ENCODE assay signal across 16 cellular contexts in genomic region chr12:116480210-116480818, GRCh38.
A peak's percentile ranks its signal among the peaks of the same experiment; 100 is the strongest.
DNase-seq lines count a peak whose midpoint lies in the region; ATAC-seq, FAIRE-seq and TF ChIP-seq lines count a peak whose summit lies in the region.
"Had no signal": no experiment of that assay in that cellular context is flagged by ENCODE, and none has a peak within 500 bp of the region (broad histone marks: within the 10 kb centered on the region; RNA-seq: fewer than 3 reads in every experiment).

No MANE protein-coding gene starts in this region.

- DNase-seq in A549 (ENCODE audit: low read depth in 1 of 2, low spot score in 1 of 2) (no peak), DND-41 (peak; percentile 51), Panc1 (ENCODE audit: low read depth, low spot score) (no peak), middle frontal gyrus (ENCODE audit: extremely low spot score, low spot score) (no peak)
- peak in 5 of 9 donors; percentile 17 to 47 (median 27) for DNase-seq in naive thymus-derived CD4-positive, alpha-beta T cell
- DNase-seq in activated CD8-positive, alpha-beta memory T cell treated with anti-CD3 and anti-CD28 coated beads, Interleukin-2, amount 50 U/mL, for 48 hours = no peak
- DNase-seq: ACHN; AML-193; NCI-H1105 treated with DMSO at 0.1 percent for 48 hours; NCI-H187; NK-92 treated with Interleukin-12 subunit alpha and Interleukin-12 subunit beta, amount 100 ng/mL, for 24 hours; SHP77 treated with DMSO at 0.1 percent for 48 hours had no signal

- H3K79me2 ChIP-seq in DND-41 (ENCODE audit: insufficient read depth, low read length) = no peaks in the 10 kb centered on the region

- intact Hi-C loops in Panc1 (cut with micrococcal nuclease; ENCODE audit: unreplicated experiment) = no loop called here
- intact Hi-C loops in naive thymus-derived CD4-positive, alpha-beta T cell (cut with micrococcal nuclease) = no loop called here

- H4K20me1 ChIP-seq in DND-41 (ENCODE audit: insufficient read depth, low read length) = no peaks in the 10 kb centered on the region

- H3K4me3 ChIP-seq in A549 = no peak overlapping the region
- no peak overlapping the region for H3K4me3 ChIP-seq in DND-41 (ENCODE audit: low read depth in 1 of 2, low read length in 2 of 2)
- H3K4me3 ChIP-seq in Panc1 (ENCODE audit: low read depth in 2 of 2, low read length in 2 of 2) = no peak overlapping the region
- no peak overlapping the region for H3K4me3 ChIP-seq in naive thymus-derived CD4-positive, alpha-beta T cell (ENCODE audit: low read length)
- H3K4me3 ChIP-seq: HAP-1 had no signal

- no TSS peak for BruUV-seq in Panc1 (replicated peaks; lab: Mats Ljungman, UMichigan)

- POLR2A ChIA-PET in A549 (lab: Yijun Ruan, JAX) = interaction anchor here (1.5 kb wide), 1 partner anchor 45 kb away, joined by 4 read pairs; no protein-coding TSS in a partner anchor
- POLR2A ChIA-PET in Panc1 (lab: Charles Lee) = no interaction called here
- POLR2A ChIA-PET in naive thymus-derived CD4-positive, alpha-beta T cell (lab: Charles Lee) = no interaction called here

- H3K9ac ChIP-seq in DND-41 (ENCODE audit: low read depth, low read length) = no peak overlapping the region

- no peak for TF ChIP-seq POLR2A in A549 (IDR thresholded peaks at IDR 0.05; ENCODE audit: low read length)

- in situ Hi-C loops in Panc1 (cut with HindIII; ENCODE audit: low pct_unique_long_range_greater_than_20kb, low sequenced_read_pairs) = no loop called here

- H3K9me3 ChIP-seq in A549 = peaks cover 24% of the 10 kb centered on the region
- H3K9me3 ChIP-seq in DND-41 (ENCODE audit: insufficient read depth, low read length, severe bottlenecking) = peaks cover 15% of the 10 kb centered on the region
- peaks cover 6% of the 10 kb centered on the region; the same call in 1 of the 2 replicates for H3K9me3 ChIP-seq in Panc1 (ENCODE audit: control insufficient read depth, insufficient read depth, low read depth, low read length)
- H3K9me3 ChIP-seq in naive thymus-derived CD4-positive, alpha-beta T cell (ENCODE audit: control insufficient read depth in 2 of 3, low read length in 3 of 3) = no peaks in the 10 kb centered on the region
- H3K9me3 ChIP-seq: HAP-1 had no signal

- no peak for FAIRE-seq in A549 (lab: Jason Lieb, UNC)
- FAIRE-seq: GM19239 had no signal

- 84% methylated on average over 3 of the region's 3 CpGs for WGBS in A549 (ENCODE audit: missing lambda C conversion rate)

- TF ChIP-seq RAD21 in A549 (conservative IDR thresholded peaks at IDR 0.05 in 1 of 2, IDR thresholded peaks at IDR 0.05 in 1 of 2) = no peak

- H2AFZ ChIP-seq in DND-41 (ENCODE audit: low read depth, low read length) = no peak overlapping the region

- peaks cover 0 to 7% (median 0%) of the 10 kb centered on the region in 5 donors for H3K27me3 Mint-ChIP-seq in naive thymus-derived CD4-positive, alpha-beta T cell

- H3K27ac ChIP-seq in A549 = no peak overlapping the region
- peak overlapping the region; percentile 40; the same call in 1 of the 2 replicates for H3K27ac ChIP-seq in DND-41 (ENCODE audit: low read length)
- H3K27ac ChIP-seq in Panc1 (ENCODE audit: low read length) = peak overlapping the region; percentile 67; the same call in 1 of the 2 replicates
- no peak overlapping the region for H3K27ac ChIP-seq in naive thymus-derived CD4-positive, alpha-beta T cell (ENCODE audit: low read depth, low read length)

- peaks cover 6 to 19% (median 13%) of the 10 kb centered on the region in 7 donors for H3K4me1 Mint-ChIP-seq in naive thymus-derived CD4-positive, alpha-beta T cell

- no peak overlapping the region for H3K4me2 ChIP-seq in A549
- H3K4me2 ChIP-seq in DND-41 (ENCODE audit: insufficient read depth, low read length) = no peak overlapping the region

- H3K27me3 ChIP-seq in DND-41 (ENCODE audit: insufficient read depth, low read length, poor library complexity) (no peaks in the 10 kb centered on the region), Panc1 (ENCODE audit: control insufficient read depth, insufficient read depth, low read length) (no peaks in the 10 kb centered on the region)
- no peaks in the 10 kb centered on the region for H3K27me3 ChIP-seq in naive thymus-derived CD4-positive, alpha-beta T cell (ENCODE audit: control insufficient read depth in 2 of 2, insufficient read depth in 2 of 2, low read length in 2 of 2)

- H3K36me3 ChIP-seq in DND-41 (ENCODE audit: insufficient read depth, low read length) (no peaks in the 10 kb centered on the region), Panc1 (ENCODE audit: control insufficient read depth, insufficient read depth, low read length) (no peaks in the 10 kb centered on the region)
- no peaks in the 10 kb centered on the region for H3K36me3 ChIP-seq in naive thymus-derived CD4-positive, alpha-beta T cell (ENCODE audit: control insufficient read depth in 2 of 3, insufficient read depth in 3 of 3, low read length in 3 of 3)
- H3K36me3 ChIP-seq: HAP-1 had no signal

- peak in 1 of 2 experiments; percentile 24; a peak in 2 of 6 replicates for ATAC-seq in A549
- peak; percentile 93 for ATAC-seq in DND-41 (ENCODE audit: insufficient read depth, low read depth)
- no peak for ATAC-seq in Panc1
- ATAC-seq in naive thymus-derived CD4-positive, alpha-beta T cell = no peak
- ATAC-seq in GM19452 (IDR thresholded peaks at IDR 0.05; ENCODE audit: unreplicated experiment) = no peak
- ATAC-seq: SK-N-SH treated with all-trans-retinoic acid at 6 μM for 48 hours had no signal

- H3K9me3 Mint-ChIP-seq in naive thymus-derived CD4-positive, alpha-beta T cell = peaks cover 2 to 20% (median 8%) of the 10 kb centered on the region in 11 donors

- H3K4me3 Mint-ChIP-seq in naive thymus-derived CD4-positive, alpha-beta T cell = peak overlapping the region in 4 of 10 donors; percentile 24 to 60 (median 44)

- no peak for TF ChIP-seq CTCF in A549 (IDR thresholded peaks at IDR 0.05)
- no peak for TF ChIP-seq CTCF in DND-41 (IDR thresholded peaks at IDR 0.05; ENCODE audit: borderline replicate concordance, extremely low read depth, low read length, poor library complexity, severe bottlenecking)
- no peak for TF ChIP-seq CTCF in Panc1 (IDR thresholded peaks at IDR 0.05)

- H3K36me3 Mint-ChIP-seq in naive thymus-derived CD4-positive, alpha-beta T cell = peaks cover 0 to 12% (median 6%) of the 10 kb centered on the region in 5 donors

- H3K27ac Mint-ChIP-seq in naive thymus-derived CD4-positive, alpha-beta T cell = peak overlapping the region in 4 of 9 donors; percentile 7 to 94 (median 34)

- H3K4me1 ChIP-seq in A549 (no peaks in the 10 kb centered on the region), DND-41 (ENCODE audit: insufficient read depth, low read length) (peaks cover 8% of the 10 kb centered on the region), Panc1 (ENCODE audit: control insufficient read depth, insufficient read depth, low read length) (peaks cover 20% of the 10 kb centered on the region)
- peaks cover 3 to 7% of the 10 kb centered on the region in 2 donors for H3K4me1 ChIP-seq in naive thymus-derived CD4-positive, alpha-beta T cell (ENCODE audit: control insufficient read depth in 2 of 2, insufficient read depth in 2 of 2, low read length in 2 of 2)
- H3K4me1 ChIP-seq: HAP-1 had no signal

- CTCF ChIA-PET in A549 (lab: Yijun Ruan, JAX) = interaction anchor here (0.9 kb wide), 1 partner anchor 44 kb away, joined by 3 read pairs; no protein-coding TSS in a partner anchor
- CTCF ChIA-PET in Panc1 (lab: Charles Lee) = no interaction called here
- CTCF ChIA-PET in naive thymus-derived CD4-positive, alpha-beta T cell (lab: Charles Lee) = interaction anchor here (1.1 kb wide), 1 partner anchor 117 kb away, joined by 3 read pairs; no protein-coding TSS in a partner anchor

- no peak for TF ChIP-seq EP300 in A549 (IDR thresholded peaks at IDR 0.05)

TF ChIP-seq in A549, 52 proteins besides CTCF, POLR2A, EP300 and RAD21:
- TF ChIP-seq HOXB5 (CRISPR knock-in tag; IDR thresholded peaks at IDR 0.05) (no peak), KDM1A (IDR thresholded peaks at IDR 0.05; ENCODE audit: low read depth) (peak; percentile 34; the same call in 1 of the 2 replicates), CHD2 (IDR thresholded peaks at IDR 0.05; ENCODE audit: low read length, partially characterized antibody) (no peak)

Comparison
In these comparisons a context has a peak if more than half of its experiments do, and no peak if none do; other contexts are left out.
1. DNase-seq: peak in DND-41 (single experiment) and naive thymus-derived CD4-positive, alpha-beta T cell (5 of 9); none in A549 (0 of 2), Panc1 (single experiment), activated CD8-positive, alpha-beta memory T cell treated with anti-CD3 and anti-CD28 coated beads, Interleukin-2, amount 50 U/mL, for 48 hours (single experiment) and middle frontal gyrus (single experiment).
2. H3K27ac ChIP-seq: peak in DND-41 (single experiment) and Panc1 (single experiment); none in A549 (0 of 2) and naive thymus-derived CD4-positive, alpha-beta T cell (single experiment).